Comparison of ENCODE assay signal across 14 cellular contexts in the genomic region with DNA sequence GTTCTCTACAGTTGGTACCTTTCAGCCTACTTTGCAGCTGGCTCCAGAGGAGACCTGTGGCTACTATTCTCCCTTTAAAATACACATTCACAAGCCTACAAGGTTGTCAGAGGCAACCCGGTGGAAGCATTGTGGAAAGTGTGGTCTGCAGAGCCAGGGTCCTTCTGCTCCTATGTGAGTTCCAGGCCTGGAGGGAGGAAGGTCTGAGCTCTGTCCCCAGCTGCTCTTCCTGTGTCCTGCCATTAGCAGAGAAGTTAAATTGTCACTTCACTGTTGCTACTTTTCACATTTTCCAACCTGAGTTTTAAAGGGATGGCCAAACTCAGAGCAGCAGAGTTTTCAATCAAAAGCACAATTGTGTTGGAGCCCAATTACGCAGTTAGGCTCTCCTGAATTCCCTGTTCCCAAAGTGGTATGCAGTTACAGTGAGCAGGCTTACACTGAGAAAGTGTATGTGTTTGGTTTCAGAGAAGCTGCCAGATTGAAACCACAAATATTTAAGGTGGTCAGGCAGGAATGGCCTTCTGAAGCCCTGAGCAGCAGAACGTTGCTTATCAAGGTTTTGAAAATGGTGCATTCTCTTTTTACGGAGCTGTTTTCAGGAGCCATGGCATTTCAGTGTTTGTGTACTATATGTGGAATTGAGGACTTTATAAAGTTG. TPM values are rescaled to one million over a fixed set of nuclear protein-coding genes. Genes with fewer than 3 reads are reported as not detected.
DNase-seq lines count a peak whose midpoint lies in the region; ATAC-seq, FAIRE-seq and TF ChIP-seq lines count a peak whose summit lies in the region.
"Had no signal": no experiment of that assay in that cellular context is flagged by ENCODE, and none has a peak within 500 bp of the region (broad histone marks: within the 10 kb centered on the region; RNA-seq: fewer than 3 reads in every experiment).

No MANE protein-coding gene starts in this region.

- no peak overlapping the region for H4K5ac ChIP-seq in mesendoderm (ENCODE audit: low read length)

- no peak overlapping the region for H3K23ac ChIP-seq in mesendoderm (ENCODE audit: low read length)

- peaks cover 20% of the 10 kb centered on the region for H3K36me3 Mint-ChIP-seq in activated CD4-positive, alpha-beta memory T cell treated with anti-CD3 and anti-CD28 coated beads for 36 hours

- no peak for FAIRE-seq in GM12878 (lab: Jason Lieb, UNC)
- FAIRE-seq: endothelial cell of umbilical vein had no signal

- TF ChIP-seq EP300 in GM12878 (IDR thresholded peaks at IDR 0.05; ENCODE audit: borderline replicate concordance in 1 of 2, control insufficient read depth in 1 of 2, low read depth in 2 of 2, low read length in 2 of 2) = no peak

- no peak overlapping the region for H3K27ac Mint-ChIP-seq in activated CD4-positive, alpha-beta memory T cell treated with anti-CD3 and anti-CD28 coated beads for 36 hours
- H3K27ac Mint-ChIP-seq: activated CD8-positive, alpha-beta T cell treated with anti-CD3 and anti-CD28 coated beads, Interleukin-2, amount 10 ng/mL, durations not matched to agents 7 days and 5 days; stimulated activated naive CD8-positive, alpha-beta T cell treated with anti-CD3 and anti-CD28 coated beads, Interleukin-15, amount 100 ng/mL, for 72 hours had no signal

- no peak for TF ChIP-seq CTCF in GM12878 (IDR thresholded peaks at IDR 0.05 in 2 of 3, conservative IDR thresholded peaks at IDR 0.05 in 1 of 3; ENCODE audit: control insufficient read depth in 2 of 3, extremely low read depth in 1 of 3, insufficient read depth in 1 of 3, low read depth in 3 of 3, low read length in 3 of 3)
- no peak for TF ChIP-seq CTCF in A673 (conservative IDR thresholded peaks at IDR 0.05; ENCODE audit: low read depth, low read length)

- WGBS in GM12878 (ENCODE audit: insufficient coverage, insufficient replicate concordance, low lambda C conversion rate, missing lambda C conversion rate) = 93% methylated on average over 4 of the region's 4 CpGs
- no CpG with 5 or more reads among the region's 4 CpGs for WGBS in mesendoderm (ENCODE audit: extremely low coverage, insufficient coverage, low lambda C conversion rate)

- DNase-seq in AG08396 (ENCODE audit: low spot score) (peak; percentile 79), HK-2 (ENCODE audit: unreplicated experiment) (peak; percentile 14), GM12878 (ENCODE audit: low read depth, low spot score) (no peak), mesendoderm (peak; percentile 42), A673 (ENCODE audit: low spot score) (no peak)
- DNase-seq in activated CD4-positive, alpha-beta memory T cell treated with anti-CD3 and anti-CD28 coated beads for 36 hours = no peak
- DNase-seq in effector CD8-positive, alpha-beta T cell (lab: John Stamatoyannopoulos, UW) = no peak
- DNase-seq: activated CD8-positive, alpha-beta T cell treated with anti-CD3 and anti-CD28 coated beads, Interleukin-2, amount 10 ng/mL, durations not matched to agents 7 days and 5 days; NCI-H524 treated with DMSO at 0.1 percent for 48 hours; stimulated activated naive CD8-positive, alpha-beta T cell treated with anti-CD3 and anti-CD28 coated beads, Interleukin-15, amount 100 ng/mL, for 72 hours had no signal

- H3K79me2 ChIP-seq in GM12878 (ENCODE audit: control insufficient read depth, insufficient read depth, low read length) = peaks cover 2% of the 10 kb centered on the region; the same call in 1 of the 2 replicates
- H3K79me2 ChIP-seq in mesendoderm (ENCODE audit: control insufficient read depth, insufficient read depth, low read length) = no peaks in the 10 kb centered on the region

- H2BK15ac ChIP-seq in mesendoderm (replicated peaks; ENCODE audit: low read depth) = no peak overlapping the region

- H3K9me3 ChIP-seq in GM12878 (replicated peaks; ENCODE audit: control insufficient read depth, insufficient read depth, low read length) (no peaks in the 10 kb centered on the region), A673 (ENCODE audit: low read depth, low read length, poor library complexity, severe bottlenecking) (no peaks in the 10 kb centered on the region)

- RAD21 ChIA-PET in GM12878 (lab: Charles Lee; ENCODE audit: unreplicated experiment) = interaction anchor here (1.0 to 2.4 kb wide), 6 partner anchors 22 to 51 kb away, joined by 3 to 11 read pairs (median 8); partner anchors contain the start of gene MAP3K3

- no peak overlapping the region for H4K8ac ChIP-seq in mesendoderm (ENCODE audit: low read depth, low read length)

- H2AFZ ChIP-seq in GM12878 (ENCODE audit: control insufficient read depth, low read depth, low read length) = no peak overlapping the region

- H3K27me3 ChIP-seq in GM12878 (replicated peaks in 1 of 2; ENCODE audit: control insufficient read depth in 2 of 2, insufficient read depth in 2 of 2, low read length in 1 of 2) (no peaks in the 10 kb centered on the region), mesendoderm (ENCODE audit: insufficient read depth, low read length, poor library complexity) (no peaks in the 10 kb centered on the region), A673 (replicated peaks; ENCODE audit: insufficient read depth, low read depth, low read length, poor library complexity) (no peaks in the 10 kb centered on the region)

- no peak; the same call in 2 of the 3 replicates for ATAC-seq in GM12878
- no peak for ATAC-seq in HG03571 (IDR thresholded peaks at IDR 0.05; ENCODE audit: unreplicated experiment)
- ATAC-seq: activated CD8-positive, alpha-beta T cell treated with anti-CD3 and anti-CD28 coated beads, Interleukin-2, amount 10 ng/mL, durations not matched to agents 7 days and 5 days had no signal

- SMC1A ChIA-PET in GM12878 (lab: Charles Lee; ENCODE audit: uncharacterized antibody, unreplicated experiment) = interaction anchor here (0.7 to 3.8 kb wide), 9 partner anchors 7 to 100 kb away, joined by 3 to 19 read pairs (median 4); no protein-coding TSS in a partner anchor

- peak overlapping the region; percentile 85 for H3K27ac ChIP-seq in GM12878 (ENCODE audit: control insufficient read depth, insufficient read depth)
- peak overlapping the region; percentile 58 for H3K27ac ChIP-seq in mesendoderm (ENCODE audit: low read depth, low read length)
- no peak overlapping the region for H3K27ac ChIP-seq in A673 (ENCODE audit: low read depth, low read length, poor library complexity, severe bottlenecking)
- H3K27ac ChIP-seq: C4-2B had no signal

- H3K79me1 ChIP-seq in mesendoderm (ENCODE audit: low read length) = no peaks in the 10 kb centered on the region

- peaks cover 18% of the 10 kb centered on the region for H3K4me1 Mint-ChIP-seq in activated CD4-positive, alpha-beta memory T cell treated with anti-CD3 and anti-CD28 coated beads for 36 hours (ENCODE audit: low read depth)
- H3K4me1 Mint-ChIP-seq: neural crest cell had no signal

- BruUV-seq in GM12878 (replicated peaks; lab: Mats Ljungman, UMichigan) (no TSS peak), A673 (replicated peaks; lab: Mats Ljungman, UMichigan) (no TSS peak)

- H3K4me3 ChIP-seq in GM12878 (no peak overlapping the region), mesendoderm (ENCODE audit: low read length) (no peak overlapping the region), A673 (ENCODE audit: low read depth, low read length, poor library complexity, severe bottlenecking) (no peak overlapping the region)

- no peak overlapping the region for H2BK120ac ChIP-seq in mesendoderm (ENCODE audit: low read depth, low read length)

- H3K9ac ChIP-seq in GM12878 (ENCODE audit: control insufficient read depth, insufficient read depth, low read length) (no peak overlapping the region), mesendoderm (ENCODE audit: low read length) (peak overlapping the region; percentile 10)

- H3K4me1 ChIP-seq in GM12878 (ENCODE audit: control insufficient read depth, insufficient read depth, low read length) = peaks cover 26% of the 10 kb centered on the region
- H3K4me1 ChIP-seq in mesendoderm (ENCODE audit: control insufficient read depth, low read depth, low read length) = peaks cover 7% of the 10 kb centered on the region
- H3K4me1 ChIP-seq in A673 (ENCODE audit: insufficient read depth, low read length, poor library complexity, severe bottlenecking) = no peaks in the 10 kb centered on the region

- no peak overlapping the region for H3K4me3 Mint-ChIP-seq in activated CD4-positive, alpha-beta memory T cell treated with anti-CD3 and anti-CD28 coated beads for 36 hours
- H3K4me3 Mint-ChIP-seq: activated CD8-positive, alpha-beta T cell treated with anti-CD3 and anti-CD28 coated beads, Interleukin-2, amount 10 ng/mL, durations not matched to agents 7 days and 5 days; neural crest cell; stimulated activated naive CD8-positive, alpha-beta T cell treated with anti-CD3 and anti-CD28 coated beads, Interleukin-15, amount 100 ng/mL, for 72 hours had no signal

- H3K36me3 ChIP-seq in GM12878 (ENCODE audit: control insufficient read depth in 2 of 2, insufficient read depth in 2 of 2, low read length in 1 of 2) = peaks cover 4 to 10% of the 10 kb centered on the region in 2 experiments; a peak in 3 of 4 replicates
- no peaks in the 10 kb centered on the region for H3K36me3 ChIP-seq in mesendoderm (ENCODE audit: control insufficient read depth, insufficient read depth, low read length)
- H3K36me3 ChIP-seq in A673 (ENCODE audit: insufficient read depth, low read length, poor library complexity, severe bottlenecking) = no peaks in the 10 kb centered on the region

- no peak overlapping the region for H3K18ac ChIP-seq in mesendoderm (ENCODE audit: low read length)

- no peak overlapping the region for H2AK5ac ChIP-seq in mesendoderm (ENCODE audit: low read length)

- CTCF ChIA-PET in GM12878 (lab: Yijun Ruan, JAX) = interaction anchor here (0.7 to 1.9 kb wide), 4 partner anchors 22 to 46 kb away, joined by 3 to 11 read pairs (median 4); partner anchors contain the start of gene MAP3K3
- CTCF ChIA-PET in A673 (lab: Charles Lee) = no interaction called here
- CTCF ChIA-PET in activated CD4-positive, alpha-beta memory T cell treated with anti-CD3 and anti-CD28 coated beads for 36 hours (lab: Charles Lee) = interaction anchor here (1.0 kb wide), 2 partner anchors 22 to 167 kb away, joined by 3 read pairs; no protein-coding TSS in a partner anchor

- H3K4me2 ChIP-seq in GM12878 (ENCODE audit: control insufficient read depth, insufficient read depth) = peak overlapping the region; percentile 90; the same call in 1 of the 2 replicates
- H3K4me2 ChIP-seq in mesendoderm (ENCODE audit: low read length) = no peak overlapping the region

- H4K20me1 ChIP-seq in GM12878 (ENCODE audit: control insufficient read depth, insufficient read depth) = no peaks in the 10 kb centered on the region

- no peaks in the 10 kb centered on the region for H3K27me3 Mint-ChIP-seq in activated CD4-positive, alpha-beta memory T cell treated with anti-CD3 and anti-CD28 coated beads for 36 hours
- H3K27me3 Mint-ChIP-seq: stimulated activated naive CD8-positive, alpha-beta T cell treated with anti-CD3 and anti-CD28 coated beads, Interleukin-15, amount 100 ng/mL, for 72 hours had no signal

- H3K4ac ChIP-seq in mesendoderm (ENCODE audit: low read depth, low read length) = no peak overlapping the region

- no peaks in the 10 kb centered on the region for H3K9me3 Mint-ChIP-seq in activated CD4-positive, alpha-beta memory T cell treated with anti-CD3 and anti-CD28 coated beads for 36 hours
- H3K9me3 Mint-ChIP-seq: neural crest cell; stimulated activated naive CD8-positive, alpha-beta T cell treated with anti-CD3 and anti-CD28 coated beads, Interleukin-15, amount 100 ng/mL, for 72 hours had no signal

- intact Hi-C loops in GM12878 (cut with micrococcal nuclease; ENCODE audit: unreplicated experiment) = loop anchor here (2.0 kb wide), 1 partner anchor 46 kb away; the partner anchor contains the start of gene TACO1
- intact Hi-C loops in A673 (cut with micrococcal nuclease; ENCODE audit: unreplicated experiment) = no loop called here
- intact Hi-C loops in activated CD4-positive, alpha-beta memory T cell treated with anti-CD3 and anti-CD28 coated beads for 36 hours (cut with micrococcal nuclease) = no loop called here

- in situ Hi-C loops in GM12878 (cut with MboI) = no loop called here

- TF ChIP-seq RAD21 in GM12878 (IDR thresholded peaks at IDR 0.05; ENCODE audit: insufficient read depth, low read depth, low read length) = no peak

- no peak for TF ChIP-seq POLR2A in GM12878 (IDR thresholded peaks at IDR 0.05; ENCODE audit: low read depth, low read length)

- POLR2A ChIA-PET in GM12878 (lab: Charles Lee) (interaction anchor here (1.0 to 2.1 kb wide), 4 partner anchors 25 to 95 kb away, joined by 3 to 7 read pairs (median 3); partner anchors contain the start of gene MAP3K3), A673 (lab: Charles Lee; ENCODE audit: low non-redundant PET) (interaction anchor here (0.5 kb wide), 1 partner anchor 48 kb away, joined by 6 read pairs; no protein-coding TSS in a partner anchor)
- POLR2A ChIA-PET in activated CD4-positive, alpha-beta memory T cell treated with anti-CD3 and anti-CD28 coated beads for 36 hours (lab: Charles Lee) = interaction anchor here (0.9 kb wide), 1 partner anchor 9 kb away, joined by 4 read pairs; no protein-coding TSS in a partner anchor

- no peak overlapping the region for H2BK5ac ChIP-seq in mesendoderm (ENCODE audit: low read length)

- H3K56ac ChIP-seq in mesendoderm (ENCODE audit: low read length) = peak overlapping the region; percentile 28

RNA-seq across cellular contexts. Expression of gene MAP3K3, which starts 25.0 kb away (rescaled TPM):
- total RNA-seq in GM12878 (2013; cell fraction: nucleolus; rRNA removed) = 52.5 and 67.1 TPM in 2 replicates
- total RNA-seq in GM12878 (2014; rRNA removed) = 24.1 and 24.3 TPM in 2 replicates
- 16.0 and 17.2 TPM in 2 replicates for total RNA-seq in GM12878 (2014; rRNA removed; fragmentation: Illumina TruSeq; extraction: Trizol)
- total RNA-seq in GM12878 (2021) = 22.9 and 23.2 TPM in 2 replicates
- 6.2 TPM for polyA plus RNA-seq in GM12878 (2011; ENCODE audit: low read depth)
- polyA plus RNA-seq in GM12878 (2011; rRNA removed) = 11.6 and 13.8 TPM in 2 replicates
- polyA plus RNA-seq in GM12878 (2011; cell fraction: cytosol; rRNA removed) = 14.3 and 15.8 TPM in 2 replicates
- 30.2 and 35.7 TPM in 2 replicates for polyA plus RNA-seq in GM12878 (2011; cell fraction: nucleus; rRNA removed)
- polyA plus RNA-seq in GM12878 (2012) = 11.5 and 13.7 TPM in 2 replicates
- polyA plus RNA-seq in GM12878 (2014; fragmentation: Illumina TruSeq; extraction: Trizol) = 10.3 and 16.1 TPM in 2 replicates
- 1 to 10 TPM; 1.6 to 2.0 TPM for polyA plus RNA-seq in GM12878 (2014; fragmentation: Nextera tagmentation; extraction: Ambion mirVana)
- 19.0 and 19.9 TPM in 2 replicates for polyA plus RNA-seq in GM12878 (2014; rRNA removed)
- 1 to 10 TPM; 3.4 to 5.3 TPM for polyA plus RNA-seq in GM12878 (2016; fragmentation: Nextera tagmentation; extraction: Ambion mirVana)
- 18.0 and 23.0 TPM in 2 replicates for polyA minus RNA-seq in GM12878 (2011; rRNA and poly(A)+ RNA removed)
- 6.5 and 7.6 TPM in 2 replicates for polyA minus RNA-seq in GM12878 (2011; cell fraction: cytosol; rRNA and poly(A)+ RNA removed)
- 11.6 and 25.1 TPM in 2 replicates for polyA minus RNA-seq in GM12878 (2011; cell fraction: nucleus; rRNA and poly(A)+ RNA removed)
- polyA plus RNA-seq in mesendoderm (2013, experiment 1 of 2) = 18.8 TPM
- 19.0 TPM for polyA plus RNA-seq in mesendoderm (2013, experiment 2 of 2)
- 25.9 and 27.8 TPM in 2 replicates for total RNA-seq in A673 (2021)
- total RNA-seq in activated CD4-positive, alpha-beta memory T cell treated with anti-CD3 and anti-CD28 coated beads for 36 hours = 10 to 100 TPM; 32.8 to 34.0 TPM

RNA-seq across cellular contexts. Expression of gene TACO1, which starts 46.5 kb away (rescaled TPM):
- total RNA-seq in GM12878 (2013; cell fraction: nucleolus; rRNA removed) = 5.1 and 6.5 TPM in 2 replicates
- total RNA-seq in GM12878 (2014; rRNA removed) (11.8 and 14.3 TPM in 2 replicates), GM12878 (2014; rRNA removed; fragmentation: Illumina TruSeq; extraction: Trizol) (18.7 and 19.9 TPM in 2 replicates), GM12878 (2021) (31.0 and 31.1 TPM in 2 replicates), A673 (2021) (38.7 and 39.0 TPM in 2 replicates)
- polyA plus RNA-seq in GM12878 (2011; ENCODE audit: low read depth) = 17.7 TPM
- polyA plus RNA-seq in GM12878 (2011; rRNA removed) (24.9 and 26.7 TPM in 2 replicates), GM12878 (2014; fragmentation: Illumina TruSeq; extraction: Trizol) (27.1 and 27.3 TPM in 2 replicates), GM12878 (2014; fragmentation: Nextera tagmentation; extraction: Ambion mirVana) (10 to 100 TPM in 1 of 2 experiments, 1 to 10 TPM in 1; 8.5 to 16.1 TPM), GM12878 (2014; rRNA removed) (30.8 and 32.7 TPM in 2 replicates), GM12878 (2016; fragmentation: Nextera tagmentation; extraction: Ambion mirVana) (10 to 100 TPM; 33.7 to 38.6 TPM)
- 22.9 and 35.9 TPM in 2 replicates for polyA plus RNA-seq in GM12878 (2011; cell fraction: cytosol; rRNA removed)
- 17.4 and 26.9 TPM in 2 replicates for polyA plus RNA-seq in GM12878 (2011; cell fraction: nucleus; rRNA removed)
- polyA plus RNA-seq in GM12878 (2012) = 19.5 and 20.0 TPM in 2 replicates
- polyA minus RNA-seq in GM12878 (2011; rRNA and poly(A)+ RNA removed) = 13.6 and 15.0 TPM in 2 replicates
- polyA minus RNA-seq in GM12878 (2011; cell fraction: cytosol; rRNA and poly(A)+ RNA removed) = 5.3 and 8.7 TPM in 2 replicates
- 2.7 and 5.4 TPM in 2 replicates for polyA minus RNA-seq in GM12878 (2011; cell fraction: nucleus; rRNA and poly(A)+ RNA removed)
- polyA plus RNA-seq in mesendoderm (2013, experiment 1 of 2) = 18.4 TPM
- polyA plus RNA-seq in mesendoderm (2013, experiment 2 of 2) = 20.5 TPM
- total RNA-seq in activated CD4-positive, alpha-beta memory T cell treated with anti-CD3 and anti-CD28 coated beads for 36 hours = 10 to 100 TPM; 28.2 to 30.4 TPM

RNA-seq across cellular contexts. Expression of gene LIMD2, which starts 52.7 kb away (rescaled TPM):
- total RNA-seq in GM12878 (2013; cell fraction: nucleolus; rRNA removed) = 116 and 138 TPM in 2 replicates
- 247 and 261 TPM in 2 replicates for total RNA-seq in GM12878 (2014; rRNA removed)
- total RNA-seq in GM12878 (2014; rRNA removed; fragmentation: Illumina TruSeq; extraction: Trizol) = 75.5 and 81.3 TPM in 2 replicates
- 251 and 259 TPM in 2 replicates for total RNA-seq in GM12878 (2021)
- polyA plus RNA-seq in GM12878 (2011; ENCODE audit: low read depth) = 48.8 TPM
- 40.7 and 103 TPM in 2 replicates for polyA plus RNA-seq in GM12878 (2011; rRNA removed)
- 157 and 273 TPM in 2 replicates for polyA plus RNA-seq in GM12878 (2011; cell fraction: cytosol; rRNA removed)
- 564 and 586 TPM in 2 replicates for polyA plus RNA-seq in GM12878 (2011; cell fraction: nucleus; rRNA removed)
- polyA plus RNA-seq in GM12878 (2012) = 167 and 191 TPM in 2 replicates
- 5.9 and 58.2 TPM in 2 replicates for polyA plus RNA-seq in GM12878 (2014; fragmentation: Illumina TruSeq; extraction: Trizol)
- 1 to 10 TPM; 1.1 to 5.0 TPM for polyA plus RNA-seq in GM12878 (2014; fragmentation: Nextera tagmentation; extraction: Ambion mirVana)
- polyA plus RNA-seq in GM12878 (2014; rRNA removed) = 290 and 364 TPM in 2 replicates
- polyA plus RNA-seq in GM12878 (2016; fragmentation: Nextera tagmentation; extraction: Ambion mirVana) = 100 to 1,000 TPM; 307 to 339 TPM
- polyA minus RNA-seq in GM12878 (2011; rRNA and poly(A)+ RNA removed) = 24.1 and 63.2 TPM in 2 replicates
- 44.1 and 64.9 TPM in 2 replicates for polyA minus RNA-seq in GM12878 (2011; cell fraction: cytosol; rRNA and poly(A)+ RNA removed)
- polyA minus RNA-seq in GM12878 (2011; cell fraction: nucleus; rRNA and poly(A)+ RNA removed) = 154 and 220 TPM in 2 replicates
- 60.1 TPM for polyA plus RNA-seq in mesendoderm (2013, experiment 1 of 2)
- 59.0 TPM for polyA plus RNA-seq in mesendoderm (2013, experiment 2 of 2)
- 119 and 127 TPM in 2 replicates for total RNA-seq in A673 (2021)
- 100 to 1,000 TPM; 146 to 150 TPM for total RNA-seq in activated CD4-positive, alpha-beta memory T cell treated with anti-CD3 and anti-CD28 coated beads for 36 hours

Comparison
In these comparisons a context has a peak if more than half of its experiments do, and no peak if none do; other contexts are left out.
1. DNase-seq: peak in AG08396 (single experiment), HK-2 (single experiment) and mesendoderm (single experiment); none in GM12878 (single experiment), A673 (single experiment), activated CD4-positive, alpha-beta memory T cell treated with anti-CD3 and anti-CD28 coated beads for 36 hours (single experiment) and effector CD8-positive, alpha-beta T cell (single experiment).